Comparison of ENCODE assay signal across 14 cellular contexts in genomic region chr1:36279110-36279788, GRCh38. TPM values are rescaled to one million over a fixed set of nuclear protein-coding genes. Genes with fewer than 3 reads are reported as not detected.
DNase-seq lines count a peak whose midpoint lies in the region; ATAC-seq, FAIRE-seq and TF ChIP-seq lines count a peak whose summit lies in the region.
"Had no signal": no experiment of that assay in that cellular context is flagged by ENCODE, and none has a peak within 500 bp of the region (broad histone marks: within the 10 kb centered on the region; RNA-seq: fewer than 3 reads in every experiment).

No MANE protein-coding gene starts in this region.

- H3K27ac Mint-ChIP-seq in activated T-cell treated with anti-CD3 and anti-CD28 coated beads, Interleukin-2, amount 50 U/mL, for 72 hours = peak overlapping the region; percentile 85
- H3K27ac Mint-ChIP-seq in stimulated activated effector memory CD8-positive, alpha-beta T cell treated with anti-CD3 and anti-CD28 coated beads, Interleukin-12 subunit alpha, Interleukin-12 subunit beta, amount 100 ng/mL, for 72 hours = peak overlapping the region; percentile 80

- H3K9ac ChIP-seq in adipocyte (ENCODE audit: low read length) (no peak overlapping the region), PC-3 (ENCODE audit: low read length) (no peak overlapping the region)

- no peaks in the 10 kb centered on the region for H3K27me3 Mint-ChIP-seq in activated T-cell treated with anti-CD3 and anti-CD28 coated beads, Interleukin-2, amount 50 U/mL, for 72 hours (ENCODE audit: low read depth)

- H3F3A ChIP-seq in PC-3 (ENCODE audit: low read length, unreplicated experiment) = no peaks in the 10 kb centered on the region

- H4K20me1 ChIP-seq in PC-3 (ENCODE audit: low read length) = no peaks in the 10 kb centered on the region

- H3K27me3 ChIP-seq in adipocyte (replicated peaks; ENCODE audit: control insufficient read depth, insufficient read depth, low read length) = no peaks in the 10 kb centered on the region
- H3K27me3 ChIP-seq in PC-3 (ENCODE audit: low read length) = no peaks in the 10 kb centered on the region

- no peak overlapping the region for H3K4me3 Mint-ChIP-seq in activated T-cell treated with anti-CD3 and anti-CD28 coated beads, Interleukin-2, amount 50 U/mL, for 72 hours
- no peak overlapping the region for H3K4me3 Mint-ChIP-seq in stimulated activated effector memory CD8-positive, alpha-beta T cell treated with anti-CD3 and anti-CD28 coated beads, Interleukin-12 subunit alpha, Interleukin-12 subunit beta, amount 100 ng/mL, for 72 hours
- H3K4me3 Mint-ChIP-seq: neural crest cell had no signal

- intact Hi-C loops in left ventricle myocardium superior (cut with micrococcal nuclease) = no loop called here
- intact Hi-C loops in PC-3 (cut with micrococcal nuclease) = no loop called here

- H3K4me1 Mint-ChIP-seq in activated T-cell treated with anti-CD3 and anti-CD28 coated beads, Interleukin-2, amount 50 U/mL, for 72 hours (ENCODE audit: low read depth) = peaks cover 42% of the 10 kb centered on the region
- peaks cover 15% of the 10 kb centered on the region for H3K4me1 Mint-ChIP-seq in stimulated activated effector memory CD8-positive, alpha-beta T cell treated with anti-CD3 and anti-CD28 coated beads, Interleukin-12 subunit alpha, Interleukin-12 subunit beta, amount 100 ng/mL, for 72 hours
- H3K4me1 Mint-ChIP-seq: neural crest cell had no signal

- CTCF ChIA-PET in PC-3 (lab: Charles Lee) = interaction anchor here (0.6 kb wide), 1 partner anchor 45 kb away, joined by 4 read pairs; no protein-coding TSS in a partner anchor

- no peak overlapping the region for H3K27ac ChIP-seq in PC-3 (ENCODE audit: low read length)

- peaks cover 2 to 17% of the 10 kb centered on the region in 2 donors for H3K36me3 Mint-ChIP-seq in activated T-cell treated with anti-CD3 and anti-CD28 coated beads, Interleukin-2, amount 50 U/mL, for 72 hours (ENCODE audit: insufficient read depth in 2 of 2)
- peaks cover 90% of the 10 kb centered on the region for H3K36me3 Mint-ChIP-seq in stimulated activated effector memory CD8-positive, alpha-beta T cell treated with anti-CD3 and anti-CD28 coated beads, Interleukin-12 subunit alpha, Interleukin-12 subunit beta, amount 100 ng/mL, for 72 hours

- BruUV-seq in PC-3 (replicated peaks; lab: Mats Ljungman, UMichigan) = no TSS peak

- no peak for ATAC-seq in activated T-cell treated with anti-CD3 and anti-CD28 coated beads, Interleukin-2, amount 50 U/mL, for 72 hours (replicated peaks in 1 of 2)
- ATAC-seq in left ventricle myocardium superior (peak; percentile 81), PC-3 (no peak)
- no peak for ATAC-seq in stimulated activated effector memory CD8-positive, alpha-beta T cell treated with anti-CD3 and anti-CD28 coated beads, Interleukin-12 subunit alpha, Interleukin-12 subunit beta, amount 100 ng/mL, for 72 hours

- H3K9me3 Mint-ChIP-seq in activated T-cell treated with anti-CD3 and anti-CD28 coated beads, Interleukin-2, amount 50 U/mL, for 72 hours = no peaks in the 10 kb centered on the region
- H3K9me3 Mint-ChIP-seq in stimulated activated effector memory CD8-positive, alpha-beta T cell treated with anti-CD3 and anti-CD28 coated beads, Interleukin-12 subunit alpha, Interleukin-12 subunit beta, amount 100 ng/mL, for 72 hours = no peaks in the 10 kb centered on the region
- H3K9me3 Mint-ChIP-seq: neural crest cell had no signal

- H3K79me2 ChIP-seq in PC-3 (ENCODE audit: low read length) = peaks cover 35% of the 10 kb centered on the region

- no peaks in the 10 kb centered on the region for H3K9me2 ChIP-seq in PC-3 (replicated peaks; ENCODE audit: low read length)

- FAIRE-seq in RCC 7860 (lab: Jason Lieb, UNC) = no peak
- FAIRE-seq: H54 had no signal

- no peak for DNase-seq in activated T-cell treated with anti-CD3 and anti-CD28 coated beads, Interleukin-2, amount 50 U/mL, for 72 hours
- no peak for DNase-seq in activated T-cell treated with anti-CD3 and anti-CD28 coated beads, Interleukin-2, amount 50 U/mL, for 1 hour
- peak; percentile 40 for DNase-seq in adipocyte (ENCODE audit: low read depth)
- no peak for DNase-seq in left ventricle myocardium superior
- DNase-seq in stimulated activated effector memory CD8-positive, alpha-beta T cell treated with anti-CD3 and anti-CD28 coated beads, Interleukin-12 subunit alpha, Interleukin-12 subunit beta, amount 100 ng/mL, for 72 hours (ENCODE audit: low spot score in 2 of 2) = no peak
- no peak for DNase-seq in DMS114 treated with DMSO at 0.1 percent for 48 hours (lab: John Stamatoyannopoulos, UW; ENCODE audit: unreplicated experiment)
- no peak for DNase-seq in RCC 7860 (ENCODE audit: low spot score)
- DNase-seq in PC-3 = no peak
- DNase-seq: GDM1, NCI-H526 treated with DMSO at 0.1 percent for 48 hours, SW 1271, trophoblast cell had no signal

- no peak overlapping the region for H2AFZ ChIP-seq in PC-3 (ENCODE audit: low read length)

- H3K4me1 ChIP-seq in adipocyte (ENCODE audit: control insufficient read depth, insufficient read depth, low read length) (peaks cover 32% of the 10 kb centered on the region), PC-3 (ENCODE audit: insufficient read depth, low read length) (no peaks in the 10 kb centered on the region)

- peak overlapping the region; percentile 24 for H3K4me3 ChIP-seq in adipocyte (ENCODE audit: low read length)
- no peak overlapping the region for H3K4me3 ChIP-seq in PC-3 (ENCODE audit: low read length)

- H3K36me3 ChIP-seq in adipocyte (ENCODE audit: control insufficient read depth, insufficient read depth, low read length, severe bottlenecking) = peaks cover 17% of the 10 kb centered on the region
- H3K36me3 ChIP-seq in PC-3 (ENCODE audit: low read depth, low read length) = peaks cover 15% of the 10 kb centered on the region

- TF ChIP-seq CTCF in PC-3 (conservative IDR thresholded peaks at IDR 0.05; ENCODE audit: low read depth, low read length) = no peak

- H3K9me3 ChIP-seq in adipocyte (ENCODE audit: control insufficient read depth, low read length) (no peaks in the 10 kb centered on the region), PC-3 (ENCODE audit: low read length) (no peaks in the 10 kb centered on the region)

- POLR2A ChIA-PET in PC-3 (lab: Charles Lee; ENCODE audit: unreplicated experiment) = no interaction called here

- H3K4me2 ChIP-seq in PC-3 (ENCODE audit: low read length) = no peak overlapping the region

RNA-seq across cellular contexts. Expression of gene SH3D21, which starts 26.9 kb away (rescaled TPM):
- total RNA-seq in activated T-cell treated with anti-CD3 and anti-CD28 coated beads, Interleukin-2, amount 50 U/mL, for 72 hours = 10 to 100 TPM in 1 of 2 donors, 1 to 10 TPM in 1; 8.1 to 16.3 TPM
- 1.1 TPM for total RNA-seq in left ventricle myocardium superior
- 11.3 and 16.4 TPM in 2 replicates for total RNA-seq in PC-3 (2014; rRNA removed)

RNA-seq across cellular contexts. Expression of gene EVA1B, which starts 44.2 kb away (rescaled TPM):
- total RNA-seq in activated T-cell treated with anti-CD3 and anti-CD28 coated beads, Interleukin-2, amount 50 U/mL, for 72 hours = 1 to 10 TPM; 8.0 to 9.4 TPM
- total RNA-seq in left ventricle myocardium superior (10.8 TPM), PC-3 (2014; rRNA removed) (89.1 and 104 TPM in 2 replicates)

RNA-seq across cellular contexts. Expression of gene THRAP3, which starts 55.0 kb away (rescaled TPM):
- 100 to 1,000 TPM; 108 to 110 TPM for total RNA-seq in activated T-cell treated with anti-CD3 and anti-CD28 coated beads, Interleukin-2, amount 50 U/mL, for 72 hours
- 67.9 TPM for total RNA-seq in left ventricle myocardium superior
- total RNA-seq in PC-3 (2014; rRNA removed) = 55.7 and 67.0 TPM in 2 replicates
